9 cellular contexts compared by ENCODE assay signal in the genomic region with DNA sequence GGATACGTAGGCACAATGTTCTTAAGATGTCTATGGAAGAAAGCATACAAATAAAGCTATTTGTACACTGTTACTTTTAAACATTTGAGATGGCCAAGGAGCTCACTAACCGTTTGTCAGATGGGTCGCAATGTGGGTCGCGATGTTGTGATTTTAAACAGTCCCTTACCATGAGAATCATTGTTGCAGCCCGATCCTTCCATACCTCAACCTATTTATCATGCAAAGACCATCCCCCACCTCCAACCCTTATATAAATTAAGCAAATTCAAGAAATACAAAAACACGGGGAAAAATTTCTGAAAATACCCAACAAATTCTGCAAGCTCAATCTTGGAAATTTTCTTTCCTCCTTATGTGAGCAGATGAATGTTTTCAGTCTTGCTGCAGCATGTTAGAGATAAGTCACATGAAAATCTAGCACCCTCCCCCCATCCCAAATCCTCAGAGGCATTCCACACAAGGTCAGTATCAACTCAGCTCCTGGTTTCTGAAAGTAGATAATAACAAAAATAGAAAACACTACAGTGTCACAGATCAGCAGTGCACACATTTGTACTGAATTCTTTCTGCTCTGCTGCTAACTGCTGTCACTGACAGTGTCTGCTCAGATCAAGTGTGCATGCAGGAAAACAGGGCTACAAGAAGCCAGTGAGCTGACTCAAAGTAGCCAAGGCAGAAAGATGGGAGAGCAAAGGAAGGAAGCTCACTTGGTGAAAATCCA.
DNase-seq lines count a peak whose midpoint lies in the region; ATAC-seq and TF ChIP-seq lines count a peak whose summit lies in the region.
"Had no signal": no experiment of that assay in that cellular context is flagged by ENCODE, and none has a peak within 500 bp of the region (broad histone marks: within the 10 kb centered on the region; RNA-seq: fewer than 3 reads in every experiment).

No MANE protein-coding gene starts in this region.

- peak overlapping the region; percentile 43 for H3K4me3 Mint-ChIP-seq in endothelial cell (ENCODE audit: unreplicated experiment)
- no peak overlapping the region for H3K4me3 Mint-ChIP-seq in activated naive CD4-positive, alpha-beta T cell treated with anti-CD3 and anti-CD28 coated beads, Interleukin-2, amount 10 ng/mL, durations not matched to agents 7 days and 5 days

- no peak overlapping the region for H2AK9ac ChIP-seq in IMR-90 (replicated peaks; ENCODE audit: low read depth, low read length, poor library complexity)

- H3K4ac ChIP-seq in IMR-90 (ENCODE audit: low read depth, low read length), result peak overlapping the region; percentile 61

- H3K4me1 ChIP-seq in IMR-90 (ENCODE audit: control insufficient read depth, insufficient read depth, low read length) (peaks cover 11% of the 10 kb centered on the region), mesodermal cell (ENCODE audit: control insufficient read depth, insufficient read depth, low read length, poor library complexity, severe bottlenecking) (peaks cover 21% of the 10 kb centered on the region)

- H3K9me3 Mint-ChIP-seq in endothelial cell (ENCODE audit: unreplicated experiment), result no peaks in the 10 kb centered on the region
- H3K9me3 Mint-ChIP-seq in activated naive CD4-positive, alpha-beta T cell treated with anti-CD3 and anti-CD28 coated beads, Interleukin-2, amount 10 ng/mL, durations not matched to agents 7 days and 5 days, result no peaks in the 10 kb centered on the region

- H4K5ac ChIP-seq in IMR-90 (ENCODE audit: low read depth, low read length), result no peak overlapping the region

- H3K14ac ChIP-seq in IMR-90 (replicated peaks; ENCODE audit: low read depth, low read length), result peak overlapping the region; percentile 29

- H3K9ac ChIP-seq in IMR-90 (ENCODE audit: low read depth, low read length), result 0 out of 2 replicates have a peak overlapping the region, but pooled peaks have one; percentile 12

- peak overlapping the region; percentile 88 for H3K27ac Mint-ChIP-seq in endothelial cell (ENCODE audit: unreplicated experiment)
- H3K27ac Mint-ChIP-seq in activated naive CD4-positive, alpha-beta T cell treated with anti-CD3 and anti-CD28 coated beads, Interleukin-2, amount 10 ng/mL, durations not matched to agents 7 days and 5 days, result no peak overlapping the region

- H3K79me1 ChIP-seq in IMR-90 (ENCODE audit: low read depth in 1 of 2, low read length in 2 of 2), result peaks cover under 1 to 26% of the 10 kb centered on the region in 2 experiments; a peak in 3 of 4 replicates

- H4K20me1 ChIP-seq in IMR-90 (ENCODE audit: insufficient read depth, low read length), result no peaks in the 10 kb centered on the region

- dilution Hi-C loops in IMR-90 (cut with HindIII; ENCODE audit: low sequenced_read_pairs, unreplicated experiment), result no loop called here

- H3K4me2 ChIP-seq in IMR-90 (ENCODE audit: low read depth, low read length), result peak overlapping the region; percentile 95

- peak overlapping the region; percentile 18; the same call in 1 of the 3 replicates for H2BK15ac ChIP-seq in IMR-90 (ENCODE audit: low read depth, low read length)

- TF ChIP-seq CTCF in IMR-90 (conservative IDR thresholded peaks at IDR 0.05; ENCODE audit: low read depth, low read length), result no peak
- TF ChIP-seq CTCF in endothelial cell (IDR thresholded peaks at IDR 0.05; ENCODE audit: unreplicated experiment), result no peak

- POLR2A ChIA-PET in IMR-90 (lab: Charles Lee; ENCODE audit: unreplicated experiment), result interaction anchor here (0.6 kb wide), 1 partner anchor 61 kb away, joined by 4 read pairs; no protein-coding TSS in a partner anchor

- BruUV-seq in IMR-90 (replicated peaks; lab: Mats Ljungman, UMichigan), result no TSS peak

- H3K4me3 ChIP-seq in IMR-90 (ENCODE audit: insufficient read depth, low read depth, low read length) (no peak overlapping the region), mesodermal cell (ENCODE audit: extremely low read depth, insufficient read depth, low read length, poor library complexity, severe bottlenecking) (no peak overlapping the region)

- H3K9me1 ChIP-seq in IMR-90 (ENCODE audit: insufficient read depth, low read length), result peaks cover 1% of the 10 kb centered on the region; the same call in 1 of the 2 replicates

- H2BK5ac ChIP-seq in IMR-90 (ENCODE audit: low read depth, low read length, poor library complexity, severe bottlenecking), result peak overlapping the region; percentile 55

- peak overlapping the region; percentile 64 for H3K23ac ChIP-seq in IMR-90 (ENCODE audit: low read depth, low read length)

- H4K91ac ChIP-seq in IMR-90 (ENCODE audit: insufficient read depth, low read depth, low read length), result no peak overlapping the region

- WGBS in IMR-90 (ENCODE audit: extremely low coverage in 2 of 2, insufficient read length in 1 of 2), 2 experiments, result 67% methylated on average over 4 of the region's 7 CpGs; no CpG with 5 or more reads in 1 of the 2 experiments
- WGBS in mesodermal cell (ENCODE audit: insufficient coverage in 2 of 2), 2 experiments, result 0 to 36% methylated on average over 1 to 6 of the region's 7 CpGs

- ATAC-seq in IMR-90 (ENCODE audit: low read depth), result peak; percentile 73
- no peak for ATAC-seq in GM18498 (IDR thresholded peaks at IDR 0.05; ENCODE audit: unreplicated experiment)
- no peak for ATAC-seq in HG03342 (IDR thresholded peaks at IDR 0.05; ENCODE audit: unreplicated experiment)

- peak overlapping the region; percentile 43; the same call in 1 of the 2 replicates for H2BK20ac ChIP-seq in IMR-90 (ENCODE audit: low read depth, low read length)

- no peaks in the 10 kb centered on the region for H3K9me3 ChIP-seq in IMR-90 (ENCODE audit: control insufficient read depth, insufficient read depth, low read length)
- H3K9me3 ChIP-seq in mesodermal cell (ENCODE audit: control insufficient read depth, low read length), result no peaks in the 10 kb centered on the region

- no peak overlapping the region for H3K56ac ChIP-seq in IMR-90 (ENCODE audit: extremely low read depth, insufficient read depth, low read length)

- H2BK120ac ChIP-seq in IMR-90 (ENCODE audit: low read depth, low read length), result 0 out of 2 replicates have a peak overlapping the region, but pooled peaks have one; percentile 1

- TF ChIP-seq POLR2A in IMR-90 (IDR thresholded peaks at IDR 0.05; ENCODE audit: low read depth, low read length), result no peak

- intact Hi-C loops in IMR-90 (cut with micrococcal nuclease), result loop anchor here (5.0 to 10.0 kb wide), 2 partner anchors 94 to 158 kb away; a partner anchor contains a TSS

- no peaks in the 10 kb centered on the region for H3K36me3 ChIP-seq in IMR-90 (ENCODE audit: control insufficient read depth, insufficient read depth, low read length)
- peaks cover 17% of the 10 kb centered on the region for H3K36me3 ChIP-seq in mesodermal cell (ENCODE audit: control insufficient read depth, insufficient read depth, low read length)

- H4K8ac ChIP-seq in IMR-90 (ENCODE audit: low read depth in 2 of 2, low read length in 2 of 2), result peak overlapping the region in 1 of 2 experiments; percentile 66; a peak in 2 of 4 replicates

- DNase-seq in AG20443 (ENCODE audit: low spot score) (peak; percentile 37), IMR-90 (peak; percentile 58), endothelial cell (ENCODE audit: low spot score) (no peak), SHP77 (lab: John Stamatoyannopoulos, UW) (no peak)
- no peak for DNase-seq in activated naive CD4-positive, alpha-beta T cell treated with anti-CD3 and anti-CD28 coated beads, Interleukin-2, amount 10 ng/mL, durations not matched to agents 7 days and 5 days
- DNase-seq: central memory CD4-positive, alpha-beta T cell had no signal

- H3K4me1 Mint-ChIP-seq in endothelial cell (ENCODE audit: unreplicated experiment), result peaks cover 63% of the 10 kb centered on the region
- no peaks in the 10 kb centered on the region for H3K4me1 Mint-ChIP-seq in activated naive CD4-positive, alpha-beta T cell treated with anti-CD3 and anti-CD28 coated beads, Interleukin-2, amount 10 ng/mL, durations not matched to agents 7 days and 5 days

- H3K27me3 Mint-ChIP-seq in endothelial cell (ENCODE audit: unreplicated experiment), result no peaks in the 10 kb centered on the region
- H3K27me3 Mint-ChIP-seq in activated naive CD4-positive, alpha-beta T cell treated with anti-CD3 and anti-CD28 coated beads, Interleukin-2, amount 10 ng/mL, durations not matched to agents 7 days and 5 days, result no peaks in the 10 kb centered on the region

- TF ChIP-seq RAD21 in IMR-90 (IDR thresholded peaks at IDR 0.05; ENCODE audit: low read length), result no peak

- in situ Hi-C loops in IMR-90 (cut with MboI; ENCODE audit: low sequenced_read_pairs), result no loop called here

- peaks cover 13% of the 10 kb centered on the region for H3K36me3 Mint-ChIP-seq in endothelial cell (ENCODE audit: low read depth, unreplicated experiment)
- H3K36me3 Mint-ChIP-seq in activated naive CD4-positive, alpha-beta T cell treated with anti-CD3 and anti-CD28 coated beads, Interleukin-2, amount 10 ng/mL, durations not matched to agents 7 days and 5 days, result peaks cover 42% of the 10 kb centered on the region

- CTCF ChIA-PET in IMR-90 (lab: Yijun Ruan, JAX), result interaction anchor here (0.9 to 1.1 kb wide), 3 partner anchors 10 to 21 kb away, joined by 3 read pairs; no protein-coding TSS in a partner anchor
- CTCF ChIA-PET in activated naive CD4-positive, alpha-beta T cell treated with anti-CD3 and anti-CD28 coated beads, Interleukin-2, amount 10 ng/mL, durations not matched to agents 7 days and 5 days (lab: Charles Lee), result no interaction called here

- peak overlapping the region; percentile 42; the same call in 1 of the 2 replicates for H3K18ac ChIP-seq in IMR-90 (ENCODE audit: low read depth, low read length)

- H2AK5ac ChIP-seq in IMR-90 (ENCODE audit: low read depth, low read length), result no peak overlapping the region

- H3K27me3 ChIP-seq in IMR-90 (ENCODE audit: control insufficient read depth, insufficient read depth, low read length), result no peaks in the 10 kb centered on the region

- H3K27ac ChIP-seq in IMR-90 (ENCODE audit: insufficient read depth, low read length), result peak overlapping the region; percentile 62; the same call in 1 of the 2 replicates
- peak overlapping the region; percentile 80 for H3K27ac ChIP-seq in mesodermal cell (ENCODE audit: low read depth, low read length, severe bottlenecking)

- peak overlapping the region; percentile 52 for H2AFZ ChIP-seq in IMR-90 (replicated peaks; ENCODE audit: low read length, poor library complexity)

TF ChIP-seq in IMR-90, 13 proteins besides CTCF, POLR2A, EP300 and RAD21:
- TF ChIP-seq CEBPB (IDR thresholded peaks at IDR 0.05; ENCODE audit: low read depth, low read length) (no peak), MAZ (IDR thresholded peaks at IDR 0.05; ENCODE audit: borderline replicate concordance, low read depth, low read length) (no peak)

Comparison
In these comparisons a context has a peak if more than half of its experiments do, and no peak if none do; other contexts are left out.
1. DNase-seq: peak in AG20443 (single experiment) and IMR-90 (single experiment); none in endothelial cell (single experiment), SHP77 (0 of 2) and activated naive CD4-positive, alpha-beta T cell treated with anti-CD3 and anti-CD28 coated beads, Interleukin-2, amount 10 ng/mL, durations not matched to agents 7 days and 5 days (single experiment).